Comparison of ENCODE assay signal across 8 cellular contexts in genomic region chr13:111440492-111440891, GRCh38.
A peak's percentile ranks its signal among the peaks of the same experiment; 100 is the strongest.
DNase-seq lines count a peak whose midpoint lies in the region; ATAC-seq and TF ChIP-seq lines count a peak whose summit lies in the region.
"Not testable (repeated sequence)": the region's sequence is repeated elsewhere in the genome, so short reads cannot be mapped to it uniquely, and the experiment has no call there.

No MANE protein-coding gene starts in this region.

- not testable (repeated sequence) for H3K79me2 ChIP-seq in HCT116 (ENCODE audit: insufficient read depth, low read length)

- not testable (repeated sequence) for BruUV-seq in HCT116 (replicated peaks; lab: Mats Ljungman, UMichigan)

- H3K4me1 ChIP-seq in HCT116 (ENCODE audit: control insufficient read depth in 1 of 2, insufficient read depth in 2 of 2, low read length in 2 of 2); endodermal cell (ENCODE audit: control insufficient read depth, insufficient read depth, low read length): not testable (repeated sequence)

- not testable (repeated sequence) for DNase-seq in AG04449 (ENCODE audit: low read depth, low spot score); GM10266 (ENCODE audit: extremely low spot score); HCT116 (ENCODE audit: low read depth, low spot score)
- peak; percentile 14 for DNase-seq in NCI-H146 (lab: John Stamatoyannopoulos, UW)
- DNase-seq in SHP77 treated with DMSO at 0.1 percent for 48 hours (lab: John Stamatoyannopoulos, UW), result peak; percentile 37
- DNase-seq in activated naive CD4-positive, alpha-beta T cell treated with anti-CD3 and anti-CD28 coated beads for 36 hours, result peak; percentile 22
- DNase-seq in endodermal cell, result peak; percentile 64
- peak; percentile 27 for DNase-seq in nephron progenitor cell

- CTCF ChIA-PET in AG04449 (lab: Yijun Ruan, JAX), result interaction anchor here (3.0 kb wide), 1 partner anchor 372 kb away, joined by 14 read pairs; no protein-coding TSS in a partner anchor
- CTCF ChIA-PET in HCT116 (lab: Charles Lee), result interaction anchor here (0.6 to 4.1 kb wide), 5 partner anchors 10 to 373 kb away, joined by 4 to 33 read pairs (median 4); no protein-coding TSS in a partner anchor
- CTCF ChIA-PET in activated naive CD4-positive, alpha-beta T cell treated with anti-CD3 and anti-CD28 coated beads for 36 hours (lab: Charles Lee), result interaction anchor here (0.5 to 1.5 kb wide), 5 partner anchors 11 to 1340 kb away, joined by 3 to 8 read pairs (median 4); no protein-coding TSS in a partner anchor

- not testable (repeated sequence) for TF ChIP-seq RAD21 in HCT116 (IDR thresholded peaks at IDR 0.05; ENCODE audit: low read depth)

- H3K9me3 Mint-ChIP-seq in activated naive CD4-positive, alpha-beta T cell treated with anti-CD3 and anti-CD28 coated beads for 36 hours; endodermal cell: not testable (repeated sequence)
- peaks cover 29% of the 10 kb centered on the region for H3K9me3 Mint-ChIP-seq in nephron progenitor cell

- TF ChIP-seq CTCF in AG04449 (IDR thresholded peaks at IDR 0.05; ENCODE audit: insufficient read depth, low read length, missing control alignments) (peak; percentile 32), GM10266 (IDR thresholded peaks at IDR 0.05; ENCODE audit: control insufficient read depth, insufficient read depth, low read depth, missing control alignments) (peak; percentile 51), HCT116 (IDR thresholded peaks at IDR 0.05 in 2 of 3, conservative IDR thresholded peaks at IDR 0.05 in 1 of 3; ENCODE audit: borderline replicate concordance in 1 of 3, insufficient read depth in 1 of 3, low read depth in 2 of 3, low read length in 2 of 3) (peak; percentile 46 to 60 (median 54)), endodermal cell (conservative IDR thresholded peaks at IDR 0.05) (peak; percentile 62)
- not testable (repeated sequence) for TF ChIP-seq CTCF in nephron progenitor cell (IDR thresholded peaks at IDR 0.05)

- H3K27me3 ChIP-seq in HCT116 (ENCODE audit: insufficient read depth, low read length), result peaks cover 31% of the 10 kb centered on the region
- H3K27me3 ChIP-seq in endodermal cell (ENCODE audit: control insufficient read depth, insufficient read depth, low read length, poor library complexity, severe bottlenecking), result not testable (repeated sequence)

- H4K20me1 ChIP-seq in HCT116 (ENCODE audit: insufficient read depth), result not testable (repeated sequence)

- H3K4me1 Mint-ChIP-seq in activated naive CD4-positive, alpha-beta T cell treated with anti-CD3 and anti-CD28 coated beads for 36 hours (ENCODE audit: low read depth); endodermal cell: not testable (repeated sequence)
- H3K4me1 Mint-ChIP-seq in nephron progenitor cell, result peaks cover 10% of the 10 kb centered on the region

- not testable (repeated sequence) for H3K4me3 ChIP-seq in AG04449 (ENCODE audit: low read depth, low read length); HCT116 (replicated peaks in 1 of 2; ENCODE audit: low read depth in 1 of 2, low read length in 2 of 2); endodermal cell (ENCODE audit: low read length)

- not testable (repeated sequence) for H3K9me3 ChIP-seq in HCT116 (ENCODE audit: control insufficient read depth in 1 of 2, insufficient read depth in 1 of 2, low read depth in 1 of 2, low read length in 2 of 2); endodermal cell (ENCODE audit: control insufficient read depth, low read length)

- not testable (repeated sequence) for H2AFZ ChIP-seq in HCT116 (ENCODE audit: low read depth, low read length, poor library complexity, severe bottlenecking)

- H3K4me2 ChIP-seq in HCT116 (ENCODE audit: low read length), result not testable (repeated sequence)

- peak; percentile 40; the same call in 1 of the 2 replicates for ATAC-seq in HCT116

- POLR2A ChIA-PET in AG04449 (lab: Yijun Ruan, JAX); HCT116 (lab: Charles Lee): not testable (repeated sequence)

- 88 to 89% methylated on average over 1 of the region's 1 CpG for WGBS in endodermal cell (ENCODE audit: insufficient coverage in 1 of 2, insufficient read length in 1 of 2), 2 experiments

- not testable (repeated sequence) for H3K27ac ChIP-seq in HCT116 (ENCODE audit: low read depth, low read length); endodermal cell (ENCODE audit: low read depth, low read length)

- intact Hi-C loops in HCT116 (cut with micrococcal nuclease); activated naive CD4-positive, alpha-beta T cell treated with anti-CD3 and anti-CD28 coated beads for 36 hours (cut with micrococcal nuclease): not testable (repeated sequence)

- H3K27me3 Mint-ChIP-seq in activated naive CD4-positive, alpha-beta T cell treated with anti-CD3 and anti-CD28 coated beads for 36 hours (ENCODE audit: low read depth), result not testable (repeated sequence)
- H3K27me3 Mint-ChIP-seq in endodermal cell (ENCODE audit: insufficient read depth) (peaks cover 15% of the 10 kb centered on the region), nephron progenitor cell (ENCODE audit: low read depth, poor library complexity) (peaks cover 21% of the 10 kb centered on the region)

- not testable (repeated sequence) for H3K4me3 Mint-ChIP-seq in activated naive CD4-positive, alpha-beta T cell treated with anti-CD3 and anti-CD28 coated beads for 36 hours; endodermal cell; nephron progenitor cell

- H3K27ac Mint-ChIP-seq in activated naive CD4-positive, alpha-beta T cell treated with anti-CD3 and anti-CD28 coated beads for 36 hours; endodermal cell; nephron progenitor cell: not testable (repeated sequence)

- not testable (repeated sequence) for TF ChIP-seq POLR2A in HCT116 (IDR thresholded peaks at IDR 0.05; ENCODE audit: borderline replicate concordance, extremely low read depth, insufficient read depth, insufficient read length)

- RAD21 ChIA-PET in HCT116 (lab: Charles Lee; ENCODE audit: low non-redundant PET in 1 of 2, low total read pairs in 2 of 2, uncharacterized antibody in 2 of 2, unreplicated experiment in 2 of 2), result not testable (repeated sequence)

- not testable (repeated sequence) for H3K9me2 ChIP-seq in HCT116 (ENCODE audit: insufficient read depth)

- not testable (repeated sequence) for H3K9ac ChIP-seq in HCT116 (ENCODE audit: low read length); endodermal cell (ENCODE audit: extremely low read depth, low read length, poor library complexity, severe bottlenecking)

- H3K36me3 ChIP-seq in HCT116 (ENCODE audit: control insufficient read depth in 1 of 2, insufficient read depth in 2 of 2, low read length in 2 of 2); endodermal cell (ENCODE audit: control insufficient read depth, insufficient read depth, low read length): not testable (repeated sequence)

- not testable (repeated sequence) for H3K36me3 Mint-ChIP-seq in activated naive CD4-positive, alpha-beta T cell treated with anti-CD3 and anti-CD28 coated beads for 36 hours (ENCODE audit: low read depth); endodermal cell (ENCODE audit: low read depth); nephron progenitor cell (ENCODE audit: low read depth)
